In genomic region chr12:123407269-123407668, GRCh38 we compare ENCODE assay signal across 8 cellular contexts. TPM values are rescaled to one million over a fixed set of nuclear protein-coding genes. Genes with fewer than 3 reads are reported as not detected.
DNase-seq lines count a peak whose midpoint lies in the region; ATAC-seq, FAIRE-seq and TF ChIP-seq lines count a peak whose summit lies in the region.
"Not testable (repeated sequence)": the region's sequence is repeated elsewhere in the genome, so short reads cannot be mapped to it uniquely, and the experiment has no call there.

No MANE protein-coding gene starts in this region.

- H3K4me2 ChIP-seq in A549; HepG2 (ENCODE audit: low read depth, low read length): not testable (repeated sequence)

- H3K4me1 ChIP-seq in A549; HepG2 (ENCODE audit: insufficient read depth, low read length): not testable (repeated sequence)

- not testable (repeated sequence) for BruUV-seq in HepG2 (replicated peaks; lab: Mats Ljungman, UMichigan)

- CTCF ChIA-PET in A549 (lab: Yijun Ruan, JAX) = interaction anchor here (0.7 to 0.9 kb wide), 2 partner anchors 41 to 210 kb away, joined by 3 to 4 read pairs; no protein-coding TSS in a partner anchor
- CTCF ChIA-PET in HepG2 (lab: Yijun Ruan, JAX; ENCODE audit: low intra/inter-chr PET ratio, low total read pairs) = not testable (repeated sequence)

- ATAC-seq in A549; activated naive CD8-positive, alpha-beta T cell treated with anti-CD3 and anti-CD28 coated beads, Interleukin-2, amount 50 U/mL, for 24 hours; HepG2; stimulated activated naive B cell treated with anti-CD40 and anti-IgM and Interleukin-4, amounts not matched to agents 10 μg/mL and 1 μg/mL and 100 μg/mL, for 72 hours (replicated peaks): not testable (repeated sequence)

- not testable (repeated sequence) for H3K79me2 ChIP-seq in HepG2 (ENCODE audit: insufficient read depth, low read length)

- not testable (repeated sequence) for TF ChIP-seq EP300 in A549 (IDR thresholded peaks at IDR 0.05); HepG2 (IDR thresholded peaks at IDR 0.05; ENCODE audit: low read depth in 2 of 2, low read length in 2 of 2); HepG2 (CRISPR knock-in tag; IDR thresholded peaks at IDR 0.05; ENCODE audit: borderline replicate concordance)

- not testable (repeated sequence) for H3K4me3 ChIP-seq in A549; bronchial epithelial cell (ENCODE audit: low read depth, low read length); HepG2 (replicated peaks in 1 of 3; ENCODE audit: insufficient read depth in 1 of 3, low read depth in 2 of 3, low read length in 3 of 3)

- 95% methylated on average over 15 of the region's 15 CpGs for WGBS in A549 (ENCODE audit: missing lambda C conversion rate)
- WGBS in HepG2 (ENCODE audit: low lambda C conversion rate) = 96% methylated on average over 15 of the region's 15 CpGs

- intact Hi-C loops in HepG2 (cut with micrococcal nuclease; ENCODE audit: unreplicated experiment) = not testable (repeated sequence)

- not testable (repeated sequence) for TF ChIP-seq RAD21 in A549 (conservative IDR thresholded peaks at IDR 0.05 in 1 of 2, IDR thresholded peaks at IDR 0.05 in 1 of 2); HepG2 (CRISPR knock-in tag; IDR thresholded peaks at IDR 0.05)

- not testable (repeated sequence) for H2AFZ ChIP-seq in HepG2 (ENCODE audit: low read length)

- in situ Hi-C loops in HepG2 (cut with HindIII; ENCODE audit: extremely low pct_ligation_motif_present, low pct_unique_long_range_greater_than_20kb) = not testable (repeated sequence)

- peaks cover 20% of the 10 kb centered on the region for H3K36me3 ChIP-seq in bronchial epithelial cell (ENCODE audit: control insufficient read depth, insufficient read depth, low read length)
- H3K36me3 ChIP-seq in HepG2 (replicated peaks in 1 of 2; ENCODE audit: control insufficient read depth in 1 of 2, insufficient read depth in 2 of 2, low read length in 2 of 2) = peaks cover 17 to 44% of the 10 kb centered on the region in 2 experiments

- H3K9ac ChIP-seq in HepG2 (ENCODE audit: insufficient read depth, low read depth, low read length) = not testable (repeated sequence)

- TF ChIP-seq POLR2A in A549 (IDR thresholded peaks at IDR 0.05; ENCODE audit: low read length); HepG2 (IDR thresholded peaks at IDR 0.05; ENCODE audit: insufficient read depth in 1 of 2, low read depth in 2 of 2, low read length in 2 of 2): not testable (repeated sequence)

- POLR2A ChIA-PET in A549 (lab: Yijun Ruan, JAX) = interaction anchor here (1.3 kb wide), 1 partner anchor 23 kb away, joined by 3 read pairs; the partner anchor contains the start of gene KMT5A
- POLR2A ChIA-PET in HepG2 (lab: Yijun Ruan, JAX) = not testable (repeated sequence)

- not testable (repeated sequence) for DNase-seq in A549 (ENCODE audit: low read depth in 1 of 2, low spot score in 1 of 2); activated T-cell treated with anti-CD3 and anti-CD28 coated beads, Interleukin-2, amount 50 U/mL, for 24 hours; activated naive CD8-positive, alpha-beta T cell treated with anti-CD3 and anti-CD28 coated beads, Interleukin-2, amount 50 U/mL, for 24 hours; bronchial epithelial cell (ENCODE audit: low read depth); HepG2 (ENCODE audit: low spot score); stimulated activated naive B cell treated with anti-CD40 and anti-IgM and Interleukin-4, amounts not matched to agents 10 μg/mL and 1 μg/mL and 100 μg/mL, for 72 hours
- peak; percentile 72 for DNase-seq in NCI-H82 (lab: John Stamatoyannopoulos, UW)

- not testable (repeated sequence) for H3K27ac ChIP-seq in A549; HepG2 (ENCODE audit: extremely low read length, insufficient read depth, low read length)
- peak overlapping the region; percentile 83; the same call in 1 of the 2 replicates for H3K27ac ChIP-seq in VCaP

- H3K4me3 Mint-ChIP-seq in activated T-cell treated with anti-CD3 and anti-CD28 coated beads, Interleukin-2, amount 50 U/mL, for 24 hours; activated naive CD8-positive, alpha-beta T cell treated with anti-CD3 and anti-CD28 coated beads, Interleukin-2, amount 50 U/mL, for 24 hours; stimulated activated naive B cell treated with anti-CD40 and anti-IgM and Interleukin-4, amounts not matched to agents 10 μg/mL and 1 μg/mL and 100 μg/mL, for 72 hours: not testable (repeated sequence)

- peak; percentile 74 for FAIRE-seq in A549 (lab: Jason Lieb, UNC)
- FAIRE-seq in bronchial epithelial cell (lab: Jason Lieb, UNC) = peak; percentile 83
- not testable (repeated sequence) for FAIRE-seq in HepG2 (lab: Jason Lieb, UNC)

- H3K36me3 Mint-ChIP-seq in activated T-cell treated with anti-CD3 and anti-CD28 coated beads, Interleukin-2, amount 50 U/mL, for 24 hours (ENCODE audit: low read depth) = peaks cover 79% of the 10 kb centered on the region
- peaks cover 28% of the 10 kb centered on the region for H3K36me3 Mint-ChIP-seq in activated naive CD8-positive, alpha-beta T cell treated with anti-CD3 and anti-CD28 coated beads, Interleukin-2, amount 50 U/mL, for 24 hours (ENCODE audit: low read depth)
- H3K36me3 Mint-ChIP-seq in stimulated activated naive B cell treated with anti-CD40 and anti-IgM and Interleukin-4, amounts not matched to agents 10 μg/mL and 1 μg/mL and 100 μg/mL, for 72 hours = peaks cover 24 to 41% of the 10 kb centered on the region in 2 donors

- not testable (repeated sequence) for H3K9me3 ChIP-seq in A549; HepG2 (ENCODE audit: low read length)

- H3K27me3 ChIP-seq in bronchial epithelial cell (ENCODE audit: control insufficient read depth, insufficient read depth, low read length); HepG2 (ENCODE audit: control insufficient read depth in 1 of 2, insufficient read depth in 2 of 2, low read length in 2 of 2): not testable (repeated sequence)

- not testable (repeated sequence) for H3K9me3 Mint-ChIP-seq in activated T-cell treated with anti-CD3 and anti-CD28 coated beads, Interleukin-2, amount 50 U/mL, for 24 hours; activated naive CD8-positive, alpha-beta T cell treated with anti-CD3 and anti-CD28 coated beads, Interleukin-2, amount 50 U/mL, for 24 hours; stimulated activated naive B cell treated with anti-CD40 and anti-IgM and Interleukin-4, amounts not matched to agents 10 μg/mL and 1 μg/mL and 100 μg/mL, for 72 hours

- peak overlapping the region; percentile 33 for H3K27ac Mint-ChIP-seq in activated T-cell treated with anti-CD3 and anti-CD28 coated beads, Interleukin-2, amount 50 U/mL, for 24 hours
- peak overlapping the region; percentile 19 for H3K27ac Mint-ChIP-seq in activated naive CD8-positive, alpha-beta T cell treated with anti-CD3 and anti-CD28 coated beads, Interleukin-2, amount 50 U/mL, for 24 hours
- peak overlapping the region; percentile 47 for H3K27ac Mint-ChIP-seq in stimulated activated naive B cell treated with anti-CD40 and anti-IgM and Interleukin-4, amounts not matched to agents 10 μg/mL and 1 μg/mL and 100 μg/mL, for 72 hours

- H3K4me1 Mint-ChIP-seq in activated T-cell treated with anti-CD3 and anti-CD28 coated beads, Interleukin-2, amount 50 U/mL, for 24 hours (ENCODE audit: low read depth); activated naive CD8-positive, alpha-beta T cell treated with anti-CD3 and anti-CD28 coated beads, Interleukin-2, amount 50 U/mL, for 24 hours: not testable (repeated sequence)
- H3K4me1 Mint-ChIP-seq in stimulated activated naive B cell treated with anti-CD40 and anti-IgM and Interleukin-4, amounts not matched to agents 10 μg/mL and 1 μg/mL and 100 μg/mL, for 72 hours = peaks cover 12 to 21% of the 10 kb centered on the region in 2 donors

- H4K20me1 ChIP-seq in HepG2 (ENCODE audit: insufficient read depth, low read length) = not testable (repeated sequence)

- not testable (repeated sequence) for H3K27me3 Mint-ChIP-seq in activated T-cell treated with anti-CD3 and anti-CD28 coated beads, Interleukin-2, amount 50 U/mL, for 24 hours; activated naive CD8-positive, alpha-beta T cell treated with anti-CD3 and anti-CD28 coated beads, Interleukin-2, amount 50 U/mL, for 24 hours; stimulated activated naive B cell treated with anti-CD40 and anti-IgM and Interleukin-4, amounts not matched to agents 10 μg/mL and 1 μg/mL and 100 μg/mL, for 72 hours

- TF ChIP-seq CTCF in A549 (IDR thresholded peaks at IDR 0.05); VCaP (conservative IDR thresholded peaks at IDR 0.05); bronchial epithelial cell (IDR thresholded peaks at IDR 0.05; ENCODE audit: insufficient read depth, low read length, severe bottlenecking); HepG2 (CRISPR knock-in tag; IDR thresholded peaks at IDR 0.05): not testable (repeated sequence)

RNA-seq across cellular contexts. Expression of gene KMT5A, which starts 23.3 kb away (rescaled TPM):
- polyA plus RNA-seq in A549 (2011; rRNA removed) (32.9 and 40.5 TPM in 2 replicates), A549 (2017; fragmentation: RNase III; extraction: RNeasy Plus Mini Kit Qiagen cat#74134 plus additional on column Dnase treatment) (37.5 to 41.9 TPM (median 40.8 TPM) in 3 replicates), HepG2 (2011; rRNA removed) (12.4 and 14.0 TPM in 2 replicates)
- polyA plus RNA-seq in A549 (2012; cell fraction: cytosol; rRNA removed) = 36.7 and 37.8 TPM in 2 replicates
- polyA plus RNA-seq in A549 (2012; cell fraction: nucleus; rRNA removed) = 60.3 and 70.4 TPM in 2 replicates
- 25.3 and 30.9 TPM in 2 replicates for polyA minus RNA-seq in A549 (2011; rRNA and poly(A)+ RNA removed)
- total RNA-seq in bronchial epithelial cell (36.3 and 39.0 TPM in 2 replicates), HepG2 (2016; rRNA removed; fragmentation: Illumina TruSeq; extraction: Trizol) (22.5 and 26.5 TPM in 2 replicates)
- total RNA-seq in HepG2 (2016; cell fraction: cytosol; rRNA removed; fragmentation: Illumina TruSeq; extraction: Trizol; ENCODE audit: low read depth) = 13.8 and 16.3 TPM in 2 replicates
- total RNA-seq in HepG2 (2016; cell fraction: insoluble cytoplasmic fraction; rRNA removed; fragmentation: Illumina TruSeq; extraction: Trizol) = 16.0 and 25.9 TPM in 2 replicates
- total RNA-seq in HepG2 (2016; cell fraction: membrane; rRNA removed; fragmentation: Illumina TruSeq; extraction: Trizol) = 31.1 and 32.8 TPM in 2 replicates
- total RNA-seq in HepG2 (2016; cell fraction: nucleus; rRNA removed; fragmentation: Illumina TruSeq; extraction: Trizol) = 17.0 and 22.2 TPM in 2 replicates
- polyA plus RNA-seq in HepG2 (2011; cell fraction: cytosol; rRNA removed) = 10.2 and 11.2 TPM in 2 replicates
- polyA plus RNA-seq in HepG2 (2011; cell fraction: nucleus; rRNA removed) = 22.9 and 26.6 TPM in 2 replicates
- 13.4 and 18.1 TPM in 2 replicates for polyA plus RNA-seq in HepG2 (2012)
- 16.7 and 20.1 TPM in 2 replicates for polyA plus RNA-seq in HepG2 (2016; cell fraction: cytosol; fragmentation: Illumina TruSeq; extraction: Trizol; ENCODE audit: low read depth)
- 22.9 and 33.7 TPM in 2 replicates for polyA plus RNA-seq in HepG2 (2016; cell fraction: insoluble cytoplasmic fraction; fragmentation: Illumina TruSeq; extraction: Trizol; ENCODE audit: low read depth)
- polyA plus RNA-seq in HepG2 (2016; cell fraction: membrane; fragmentation: Illumina TruSeq; extraction: Trizol; ENCODE audit: low read depth) = 35.7 and 39.3 TPM in 2 replicates
- polyA plus RNA-seq in HepG2 (2016; cell fraction: nucleus; fragmentation: Illumina TruSeq; extraction: Trizol; ENCODE audit: insufficient read depth, low read depth) = 49.9 and 50.4 TPM in 2 replicates
- 6.8 and 27.9 TPM in 2 replicates for polyA minus RNA-seq in HepG2 (2011; rRNA and poly(A)+ RNA removed; ENCODE audit: low replicate concordance)
- polyA minus RNA-seq in HepG2 (2011; cell fraction: cytosol; rRNA and poly(A)+ RNA removed) = 7.7 and 7.9 TPM in 2 replicates
- 14.9 and 17.4 TPM in 2 replicates for polyA minus RNA-seq in HepG2 (2011; cell fraction: nucleus; rRNA and poly(A)+ RNA removed)

RNA-seq across cellular contexts. Expression of gene RILPL2, which starts 29.2 kb away (rescaled TPM):
- polyA plus RNA-seq in A549 (2011; rRNA removed) (2.4 TPM in 2 replicates), A549 (2017; fragmentation: RNase III; extraction: RNeasy Plus Mini Kit Qiagen cat#74134 plus additional on column Dnase treatment) (2.1 to 3.1 TPM (median 2.9 TPM) in 3 replicates), HepG2 (2011; rRNA removed) (2.5 and 2.7 TPM in 2 replicates)
- polyA plus RNA-seq in A549 (2012; cell fraction: cytosol; rRNA removed) = 2.0 and 2.1 TPM in 2 replicates
- 0.72 and 0.77 TPM in 2 replicates for polyA plus RNA-seq in A549 (2012; cell fraction: nucleus; rRNA removed)
- 0.88 and 1.4 TPM in 2 replicates for polyA minus RNA-seq in A549 (2011; rRNA and poly(A)+ RNA removed)
- total RNA-seq in bronchial epithelial cell (2.6 and 3.9 TPM in 2 replicates), HepG2 (2016; rRNA removed; fragmentation: Illumina TruSeq; extraction: Trizol) (8.1 and 9.1 TPM in 2 replicates)
- total RNA-seq in HepG2 (2016; cell fraction: cytosol; rRNA removed; fragmentation: Illumina TruSeq; extraction: Trizol; ENCODE audit: low read depth) = 2.4 and 2.8 TPM in 2 replicates
- 7.8 and 8.7 TPM in 2 replicates for total RNA-seq in HepG2 (2016; cell fraction: insoluble cytoplasmic fraction; rRNA removed; fragmentation: Illumina TruSeq; extraction: Trizol)
- total RNA-seq in HepG2 (2016; cell fraction: membrane; rRNA removed; fragmentation: Illumina TruSeq; extraction: Trizol) = 8.4 and 9.7 TPM in 2 replicates
- total RNA-seq in HepG2 (2016; cell fraction: nucleus; rRNA removed; fragmentation: Illumina TruSeq; extraction: Trizol) = 2.3 and 3.4 TPM in 2 replicates
- 2.2 and 2.3 TPM in 2 replicates for polyA plus RNA-seq in HepG2 (2011; cell fraction: cytosol; rRNA removed)
- polyA plus RNA-seq in HepG2 (2011; cell fraction: nucleus; rRNA removed) = 0.81 and 0.84 TPM in 2 replicates
- polyA plus RNA-seq in HepG2 (2012) = 2.4 and 2.8 TPM in 2 replicates
- polyA plus RNA-seq in HepG2 (2016; cell fraction: cytosol; fragmentation: Illumina TruSeq; extraction: Trizol; ENCODE audit: low read depth) = 3.3 and 3.6 TPM in 2 replicates
- 11.4 and 12.2 TPM in 2 replicates for polyA plus RNA-seq in HepG2 (2016; cell fraction: insoluble cytoplasmic fraction; fragmentation: Illumina TruSeq; extraction: Trizol; ENCODE audit: low read depth)
- polyA plus RNA-seq in HepG2 (2016; cell fraction: membrane; fragmentation: Illumina TruSeq; extraction: Trizol; ENCODE audit: low read depth) = 9.2 and 9.9 TPM in 2 replicates
- polyA plus RNA-seq in HepG2 (2016; cell fraction: nucleus; fragmentation: Illumina TruSeq; extraction: Trizol; ENCODE audit: insufficient read depth, low read depth) = 5.3 and 6.0 TPM in 2 replicates
- 1.0 and 1.6 TPM in 2 replicates for polyA minus RNA-seq in HepG2 (2011; rRNA and poly(A)+ RNA removed; ENCODE audit: low replicate concordance)
- 0.88 and 1.4 TPM in 2 replicates for polyA minus RNA-seq in HepG2 (2011; cell fraction: cytosol; rRNA and poly(A)+ RNA removed)
- polyA minus RNA-seq in HepG2 (2011; cell fraction: nucleus; rRNA and poly(A)+ RNA removed) = 0.77 and 0.99 TPM in 2 replicates

RNA-seq across cellular contexts. Expression of gene SBNO1, which starts 42.6 kb away (rescaled TPM):
- polyA plus RNA-seq in A549 (2011; rRNA removed) (33.4 and 35.7 TPM in 2 replicates), A549 (2017; fragmentation: RNase III; extraction: RNeasy Plus Mini Kit Qiagen cat#74134 plus additional on column Dnase treatment) (24.4 to 25.9 TPM (median 25.2 TPM) in 3 replicates), HepG2 (2011; rRNA removed) (8.7 and 10.9 TPM in 2 replicates)
- polyA plus RNA-seq in A549 (2012; cell fraction: cytosol; rRNA removed) = 5.3 and 5.7 TPM in 2 replicates
- 4.6 and 7.0 TPM in 2 replicates for polyA plus RNA-seq in A549 (2012; cell fraction: nucleus; rRNA removed)
- polyA minus RNA-seq in A549 (2011; rRNA and poly(A)+ RNA removed) = 29.0 and 31.2 TPM in 2 replicates
- total RNA-seq in bronchial epithelial cell (20.2 and 26.1 TPM in 2 replicates), HepG2 (2016; rRNA removed; fragmentation: Illumina TruSeq; extraction: Trizol) (40.2 and 69.6 TPM in 2 replicates)
- total RNA-seq in HepG2 (2016; cell fraction: cytosol; rRNA removed; fragmentation: Illumina TruSeq; extraction: Trizol; ENCODE audit: low read depth) = 5.9 and 8.0 TPM in 2 replicates
- 38.7 and 67.2 TPM in 2 replicates for total RNA-seq in HepG2 (2016; cell fraction: insoluble cytoplasmic fraction; rRNA removed; fragmentation: Illumina TruSeq; extraction: Trizol)
- total RNA-seq in HepG2 (2016; cell fraction: membrane; rRNA removed; fragmentation: Illumina TruSeq; extraction: Trizol) = 14.1 and 16.7 TPM in 2 replicates
- total RNA-seq in HepG2 (2016; cell fraction: nucleus; rRNA removed; fragmentation: Illumina TruSeq; extraction: Trizol) = 29.6 and 33.9 TPM in 2 replicates
- 4.5 and 6.6 TPM in 2 replicates for polyA plus RNA-seq in HepG2 (2011; cell fraction: cytosol; rRNA removed)
- 7.7 and 8.7 TPM in 2 replicates for polyA plus RNA-seq in HepG2 (2011; cell fraction: nucleus; rRNA removed)
- 12.0 and 12.8 TPM in 2 replicates for polyA plus RNA-seq in HepG2 (2012)
- polyA plus RNA-seq in HepG2 (2016; cell fraction: cytosol; fragmentation: Illumina TruSeq; extraction: Trizol; ENCODE audit: low read depth) = 0.65 and 0.78 TPM in 2 replicates
- 22.2 and 22.3 TPM in 2 replicates for polyA plus RNA-seq in HepG2 (2016; cell fraction: insoluble cytoplasmic fraction; fragmentation: Illumina TruSeq; extraction: Trizol; ENCODE audit: low read depth)
- polyA plus RNA-seq in HepG2 (2016; cell fraction: membrane; fragmentation: Illumina TruSeq; extraction: Trizol; ENCODE audit: low read depth) = 2.0 and 2.5 TPM in 2 replicates
- 20.8 and 22.6 TPM in 2 replicates for polyA plus RNA-seq in HepG2 (2016; cell fraction: nucleus; fragmentation: Illumina TruSeq; extraction: Trizol; ENCODE audit: insufficient read depth, low read depth)
- 14.7 and 18.6 TPM in 2 replicates for polyA minus RNA-seq in HepG2 (2011; rRNA and poly(A)+ RNA removed; ENCODE audit: low replicate concordance)
- 20.0 and 21.5 TPM in 2 replicates for polyA minus RNA-seq in HepG2 (2011; cell fraction: cytosol; rRNA and poly(A)+ RNA removed)
- polyA minus RNA-seq in HepG2 (2011; cell fraction: nucleus; rRNA and poly(A)+ RNA removed) = 22.9 and 23.6 TPM in 2 replicates

RNA-seq across cellular contexts. Expression of gene SNRNP35, which starts 50.7 kb away (rescaled TPM):
- polyA plus RNA-seq in A549 (2011; rRNA removed) = 14.3 and 19.1 TPM in 2 replicates
- 17.1 and 18.4 TPM in 2 replicates for polyA plus RNA-seq in A549 (2012; cell fraction: cytosol; rRNA removed)
- 13.7 and 19.6 TPM in 2 replicates for polyA plus RNA-seq in A549 (2012; cell fraction: nucleus; rRNA removed)
- 20.6 to 23.6 TPM (median 21.5 TPM) in 3 replicates for polyA plus RNA-seq in A549 (2017; fragmentation: RNase III; extraction: RNeasy Plus Mini Kit Qiagen cat#74134 plus additional on column Dnase treatment)
- 11.8 TPM in 2 replicates for polyA minus RNA-seq in A549 (2011; rRNA and poly(A)+ RNA removed)
- total RNA-seq in bronchial epithelial cell = 10.3 and 14.5 TPM in 2 replicates
- total RNA-seq in HepG2 (2016; rRNA removed; fragmentation: Illumina TruSeq; extraction: Trizol) = 21.9 and 22.6 TPM in 2 replicates
- 7.0 and 8.3 TPM in 2 replicates for total RNA-seq in HepG2 (2016; cell fraction: cytosol; rRNA removed; fragmentation: Illumina TruSeq; extraction: Trizol; ENCODE audit: low read depth)
- 18.1 and 21.0 TPM in 2 replicates for total RNA-seq in HepG2 (2016; cell fraction: insoluble cytoplasmic fraction; rRNA removed; fragmentation: Illumina TruSeq; extraction: Trizol)
- 9.9 and 11.2 TPM in 2 replicates for total RNA-seq in HepG2 (2016; cell fraction: membrane; rRNA removed; fragmentation: Illumina TruSeq; extraction: Trizol)
- 11.3 and 17.7 TPM in 2 replicates for total RNA-seq in HepG2 (2016; cell fraction: nucleus; rRNA removed; fragmentation: Illumina TruSeq; extraction: Trizol)
- 11.3 and 11.9 TPM in 2 replicates for polyA plus RNA-seq in HepG2 (2011; rRNA removed)
- polyA plus RNA-seq in HepG2 (2011; cell fraction: cytosol; rRNA removed) = 8.2 and 8.4 TPM in 2 replicates
- polyA plus RNA-seq in HepG2 (2011; cell fraction: nucleus; rRNA removed) = 12.3 and 17.8 TPM in 2 replicates
- polyA plus RNA-seq in HepG2 (2012) = 14.7 and 17.5 TPM in 2 replicates
- polyA plus RNA-seq in HepG2 (2016; cell fraction: cytosol; fragmentation: Illumina TruSeq; extraction: Trizol; ENCODE audit: low read depth) = 6.3 and 6.7 TPM in 2 replicates
- polyA plus RNA-seq in HepG2 (2016; cell fraction: insoluble cytoplasmic fraction; fragmentation: Illumina TruSeq; extraction: Trizol; ENCODE audit: low read depth) = 27.9 and 29.1 TPM in 2 replicates
- polyA plus RNA-seq in HepG2 (2016; cell fraction: membrane; fragmentation: Illumina TruSeq; extraction: Trizol; ENCODE audit: low read depth) = 7.2 and 7.8 TPM in 2 replicates
- 33.3 and 34.6 TPM in 2 replicates for polyA plus RNA-seq in HepG2 (2016; cell fraction: nucleus; fragmentation: Illumina TruSeq; extraction: Trizol; ENCODE audit: insufficient read depth, low read depth)
- 9.0 and 11.4 TPM in 2 replicates for polyA minus RNA-seq in HepG2 (2011; rRNA and poly(A)+ RNA removed; ENCODE audit: low replicate concordance)
- polyA minus RNA-seq in HepG2 (2011; cell fraction: cytosol; rRNA and poly(A)+ RNA removed) = 6.2 and 7.6 TPM in 2 replicates
- 14.2 and 18.2 TPM in 2 replicates for polyA minus RNA-seq in HepG2 (2011; cell fraction: nucleus; rRNA and poly(A)+ RNA removed)
